24 cellular contexts compared by ENCODE assay signal in the genomic region with DNA sequence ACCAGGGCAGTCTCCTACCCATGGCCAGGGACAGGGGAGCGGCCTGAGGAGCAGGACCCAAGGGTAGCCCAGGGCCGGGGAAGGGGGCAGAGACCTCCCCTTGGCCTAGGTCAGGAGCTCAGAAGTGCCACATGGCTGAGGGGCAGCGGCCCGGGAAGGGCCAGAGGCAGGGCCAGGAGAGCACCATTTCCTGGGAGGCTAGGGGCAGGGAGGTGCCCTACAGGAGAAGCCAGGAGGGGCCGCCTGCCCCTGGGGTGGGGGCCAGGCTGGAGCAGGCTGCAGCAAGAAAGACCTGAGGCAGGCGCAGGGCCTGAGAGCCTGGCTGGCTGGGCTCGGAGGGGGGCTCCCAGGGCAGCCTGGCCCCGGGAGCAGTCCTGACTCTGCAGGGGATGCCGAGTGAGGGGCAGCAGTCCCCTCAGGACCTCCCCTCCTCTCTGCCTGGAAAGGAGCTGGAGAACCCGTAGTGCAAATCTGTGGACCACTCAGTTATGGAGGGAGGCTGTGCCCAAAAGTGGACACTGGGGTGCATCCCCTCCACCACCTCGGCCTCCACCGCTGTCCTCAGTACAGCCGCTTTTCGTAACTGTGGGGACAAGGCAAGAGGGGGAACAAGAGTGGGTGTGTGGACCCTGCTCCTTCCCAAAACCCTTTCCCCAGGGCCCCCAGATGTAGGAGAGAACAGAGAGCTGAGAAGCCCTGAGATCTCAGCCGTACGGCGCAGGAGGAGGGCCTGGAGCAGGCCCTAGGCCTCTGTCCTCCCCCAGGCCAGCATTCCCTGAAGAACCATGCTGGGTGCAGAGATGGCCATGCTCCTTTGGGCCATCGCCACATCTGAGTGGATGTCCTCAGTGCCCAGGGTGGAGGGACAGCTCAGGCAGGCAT. TPM values are rescaled to one million over a fixed set of nuclear protein-coding genes. Genes with fewer than 3 reads are reported as not detected.
DNase-seq lines count a peak whose midpoint lies in the region; ATAC-seq, FAIRE-seq and TF ChIP-seq lines count a peak whose summit lies in the region.
"Had no signal": no experiment of that assay in that cellular context is flagged by ENCODE, and none has a peak within 500 bp of the region (broad histone marks: within the 10 kb centered on the region; RNA-seq: fewer than 3 reads in every experiment).

No MANE protein-coding gene starts in this region.

- no peak overlapping the region for H2BK20ac ChIP-seq in IMR-90 (ENCODE audit: low read depth, low read length)

- peaks cover 9% of the 10 kb centered on the region; the same call in 1 of the 2 replicates for H4K20me1 ChIP-seq in IMR-90 (ENCODE audit: insufficient read depth, low read length)

- H3K23ac ChIP-seq in IMR-90 (ENCODE audit: low read depth, low read length), result no peak overlapping the region
- peak overlapping the region; percentile 39 for H3K23ac ChIP-seq in neuronal stem cell (ENCODE audit: low read depth, low read length, poor library complexity)

- no peak overlapping the region for H3K4me2 ChIP-seq in IMR-90 (ENCODE audit: low read depth, low read length)
- no peak overlapping the region for H3K4me2 ChIP-seq in neuronal stem cell (ENCODE audit: insufficient read depth, low read length, poor library complexity, severe bottlenecking)
- H3K4me2 ChIP-seq: GM23338 had no signal

- H2AK5ac ChIP-seq in IMR-90 (ENCODE audit: low read depth, low read length) (no peak overlapping the region), neuronal stem cell (ENCODE audit: low read depth, low read length) (no peak overlapping the region)

- no peak overlapping the region for H4K91ac ChIP-seq in IMR-90 (ENCODE audit: insufficient read depth, low read depth, low read length)
- H4K91ac ChIP-seq in neuronal stem cell (ENCODE audit: low read depth, low read length, poor library complexity), result no peak overlapping the region

- H2BK15ac ChIP-seq in IMR-90 (ENCODE audit: low read depth, low read length) (no peak overlapping the region), neuronal stem cell (ENCODE audit: low read length) (no peak overlapping the region)

- H3K9me3 ChIP-seq in IMR-90 (ENCODE audit: control insufficient read depth, insufficient read depth, low read length) (no peaks in the 10 kb centered on the region), neuronal stem cell (replicated peaks in 1 of 2; ENCODE audit: control insufficient read depth in 2 of 2, insufficient read depth in 1 of 2, low read depth in 1 of 2, low read length in 2 of 2) (no peaks in the 10 kb centered on the region)
- H3K9me3 ChIP-seq: BE2C had no signal

- no peak overlapping the region for H2BK5ac ChIP-seq in IMR-90 (ENCODE audit: low read depth, low read length, poor library complexity, severe bottlenecking)
- H2BK5ac ChIP-seq in neuronal stem cell (ENCODE audit: low read length), result no peak overlapping the region

- H3K4me1 ChIP-seq in IMR-90 (ENCODE audit: control insufficient read depth, insufficient read depth, low read length) (no peaks in the 10 kb centered on the region), neuronal stem cell (ENCODE audit: control insufficient read depth in 2 of 2, insufficient read depth in 1 of 2, low read depth in 1 of 2, low read length in 2 of 2) (peaks cover 19 to 24% of the 10 kb centered on the region in 2 donors)

- H3K4ac ChIP-seq in IMR-90 (ENCODE audit: low read depth, low read length), result no peak overlapping the region
- no peak overlapping the region for H3K4ac ChIP-seq in neuronal stem cell (ENCODE audit: low read length)

- dilution Hi-C loops in IMR-90 (cut with HindIII; ENCODE audit: low sequenced_read_pairs, unreplicated experiment), result no loop called here

- H3K27ac ChIP-seq in IMR-90 (ENCODE audit: insufficient read depth, low read length) (no peak overlapping the region), neuronal stem cell (replicated peaks; ENCODE audit: low read length) (no peak overlapping the region)

- H2AK9ac ChIP-seq in IMR-90 (replicated peaks; ENCODE audit: low read depth, low read length, poor library complexity), result no peak overlapping the region

- CTCF ChIA-PET in IMR-90 (lab: Yijun Ruan, JAX), result interaction anchor here (0.8 to 2.5 kb wide), 3 partner anchors 34 to 45 kb away, joined by 3 to 12 read pairs (median 4); no protein-coding TSS in a partner anchor

- H3K9ac ChIP-seq in IMR-90 (ENCODE audit: low read depth, low read length), result no peak overlapping the region
- peak overlapping the region; percentile 35 for H3K9ac ChIP-seq in neuronal stem cell (ENCODE audit: low read depth, low read length, poor library complexity)

- H3K4me3 ChIP-seq in IMR-90 (ENCODE audit: insufficient read depth, low read depth, low read length), result no peak overlapping the region
- no peak overlapping the region for H3K4me3 ChIP-seq in bronchial epithelial cell (ENCODE audit: low read depth, low read length)
- H3K4me3 ChIP-seq in neuronal stem cell (ENCODE audit: low read length in 2 of 2), result no peak overlapping the region
- H3K4me3 ChIP-seq: GM12878, GM23338 had no signal

- no peak overlapping the region for H4K8ac ChIP-seq in IMR-90 (ENCODE audit: low read depth in 2 of 2, low read length in 2 of 2)
- no peak overlapping the region for H4K8ac ChIP-seq in neuronal stem cell (ENCODE audit: low read depth, low read length)

- POLR2A ChIA-PET in IMR-90 (lab: Charles Lee; ENCODE audit: unreplicated experiment), result no interaction called here

- BruUV-seq in IMR-90 (replicated peaks; lab: Mats Ljungman, UMichigan), result TSS peak; percentile 62

- H4K5ac ChIP-seq in IMR-90 (ENCODE audit: low read depth, low read length), result no peak overlapping the region

- H3K27me3 ChIP-seq in IMR-90 (ENCODE audit: control insufficient read depth, insufficient read depth, low read length) (peaks cover 15% of the 10 kb centered on the region), bronchial epithelial cell (ENCODE audit: control insufficient read depth, insufficient read depth, low read length) (peaks cover 2% of the 10 kb centered on the region), neuronal stem cell (ENCODE audit: control insufficient read depth in 3 of 3, insufficient read depth in 3 of 3, low read depth in 1 of 3, low read length in 3 of 3) (peaks cover 0 to 4% (median 0%) of the 10 kb centered on the region in 3 experiments)
- H3K27me3 ChIP-seq: BE2C had no signal

- TF ChIP-seq RAD21 in IMR-90 (IDR thresholded peaks at IDR 0.05; ENCODE audit: low read length), result no peak

- 96% methylated on average over 7 of the region's 18 CpGs; no CpG with 5 or more reads in 1 of the 2 experiments for WGBS in IMR-90 (ENCODE audit: extremely low coverage in 2 of 2, insufficient read length in 1 of 2), 2 experiments
- WGBS in neuronal stem cell (ENCODE audit: extremely low coverage in 2 of 2, insufficient read length in 2 of 2, insufficient replicate concordance in 1 of 2), 2 donors, result no CpG with 5 or more reads among the region's 18 CpGs

- TF ChIP-seq CTCF in IMR-90 (conservative IDR thresholded peaks at IDR 0.05; ENCODE audit: low read depth, low read length) (no peak), bronchial epithelial cell (IDR thresholded peaks at IDR 0.05; ENCODE audit: insufficient read depth, low read length, severe bottlenecking) (no peak)

- no peak overlapping the region for H3K56ac ChIP-seq in IMR-90 (ENCODE audit: extremely low read depth, insufficient read depth, low read length)

- H3K79me1 ChIP-seq in IMR-90 (ENCODE audit: low read depth in 1 of 2, low read length in 2 of 2) (0 out of 4 replicates have a peak, but pooled peaks cover 0 to 2% of the 10 kb centered on the region in 2 experiments), neuronal stem cell (ENCODE audit: low read depth, low read length) (peaks cover 2% of the 10 kb centered on the region)

- no peak for TF ChIP-seq POLR2A in IMR-90 (IDR thresholded peaks at IDR 0.05; ENCODE audit: low read depth, low read length)

- H2BK120ac ChIP-seq in IMR-90 (ENCODE audit: low read depth, low read length) (no peak overlapping the region), neuronal stem cell (ENCODE audit: low read depth, low read length) (no peak overlapping the region)

- H3K18ac ChIP-seq in IMR-90 (ENCODE audit: low read depth, low read length) (no peak overlapping the region), neuronal stem cell (ENCODE audit: low read length) (no peak overlapping the region)

- H2BK12ac ChIP-seq in neuronal stem cell (ENCODE audit: low read length), result no peak overlapping the region

- intact Hi-C loops in IMR-90 (cut with micrococcal nuclease), result no loop called here

- no peaks in the 10 kb centered on the region for H3K9me1 ChIP-seq in IMR-90 (ENCODE audit: insufficient read depth, low read length)

- no peak for DNase-seq in IMR-90
- no peak for DNase-seq in bronchial epithelial cell (ENCODE audit: low read depth)
- no peak for DNase-seq in neuronal stem cell (ENCODE audit: low spot score)
- DNase-seq in iPS-NIHi11 (ENCODE audit: low spot score), result no peak
- DNase-seq: ACHN; BE2C; C1 segment of cervical spinal cord; CD4-positive, CD25-positive, alpha-beta regulatory T cell; CD8-positive, alpha-beta memory T cell; COR-L47; DMS 273 treated with DMSO at 0.1 percent for 48 hours; DMS53; DND-41; EL; HCEC 1CT; HFFc6 had no signal

- peak; percentile 32 for FAIRE-seq in bronchial epithelial cell (lab: Jason Lieb, UNC)
- FAIRE-seq: A204.1, GM12878, GM19239, H54, HTR-8/SVneo had no signal

- in situ Hi-C loops in IMR-90 (cut with MboI; ENCODE audit: low sequenced_read_pairs), result no loop called here

- peaks cover 44% of the 10 kb centered on the region for H3K36me3 ChIP-seq in IMR-90 (ENCODE audit: control insufficient read depth, insufficient read depth, low read length)
- H3K36me3 ChIP-seq in bronchial epithelial cell (ENCODE audit: control insufficient read depth, insufficient read depth, low read length), result peaks cover 32% of the 10 kb centered on the region
- peaks cover 16 to 29% of the 10 kb centered on the region in 2 donors for H3K36me3 ChIP-seq in neuronal stem cell (replicated peaks in 1 of 2; ENCODE audit: control insufficient read depth in 2 of 2, insufficient read depth in 2 of 2, low read length in 2 of 2)

- H3K14ac ChIP-seq in IMR-90 (replicated peaks; ENCODE audit: low read depth, low read length), result no peak overlapping the region
- no peak overlapping the region for H3K14ac ChIP-seq in neuronal stem cell (ENCODE audit: low read length)

- no peak for ATAC-seq in IMR-90 (ENCODE audit: low read depth)
- ATAC-seq in GM21723 (IDR thresholded peaks at IDR 0.05; ENCODE audit: unreplicated experiment), result no peak
- no peak for ATAC-seq in GM19397 (IDR thresholded peaks at IDR 0.05; ENCODE audit: unreplicated experiment)
- ATAC-seq: GM12878, GM23338 had no signal

- H2AFZ ChIP-seq in IMR-90 (replicated peaks; ENCODE audit: low read length, poor library complexity) (no peak overlapping the region), neuronal stem cell (ENCODE audit: low read length) (no peak overlapping the region)
- H2AFZ ChIP-seq: GM23338 had no signal

RNA-seq across cellular contexts. Expression of a gene that starts 17.1 kb away (rescaled TPM):
- total RNA-seq in IMR-90 (2012; rRNA removed), result 45.3 and 49.5 TPM in 2 replicates
- 69.3 and 72.0 TPM in 2 replicates for polyA plus RNA-seq in IMR-90 (2012; rRNA removed)
- polyA plus RNA-seq in IMR-90 (2012; cell fraction: cytosol; rRNA removed), result 76.2 and 79.9 TPM in 2 replicates
- polyA plus RNA-seq in IMR-90 (2012; cell fraction: nucleus; rRNA removed; ENCODE audit: low replicate concordance), result 87.3 and 216 TPM in 2 replicates
- total RNA-seq in bronchial epithelial cell, result 47.9 and 53.4 TPM in 2 replicates
- polyA plus RNA-seq in neuronal stem cell (2013, experiment 1 of 2), result 39.6 TPM
- 38.1 TPM for polyA plus RNA-seq in neuronal stem cell (2013, experiment 2 of 2)

RNA-seq across cellular contexts. Expression of a gene that starts 31.2 kb away (rescaled TPM):
- not detected in 2 replicates for total RNA-seq in IMR-90 (2012; rRNA removed)
- not detected in 2 replicates for polyA plus RNA-seq in IMR-90 (2012; rRNA removed)
- polyA plus RNA-seq in IMR-90 (2012; cell fraction: cytosol; rRNA removed), result 0.03 TPM in 1 of 2 replicates, not detected in the other
- 0.03 and 0.08 TPM in 2 replicates for polyA plus RNA-seq in IMR-90 (2012; cell fraction: nucleus; rRNA removed; ENCODE audit: low replicate concordance)
- total RNA-seq in bronchial epithelial cell, result under 0.01 and 0.13 TPM in 2 replicates
- 1.2 TPM for polyA plus RNA-seq in neuronal stem cell (2013, experiment 1 of 2)
- polyA plus RNA-seq in neuronal stem cell (2013, experiment 2 of 2), result 1.4 TPM
- total RNA-seq: GM12878, HFFc6 had no signal
- polyA plus RNA-seq: GM12878 had no signal

RNA-seq across cellular contexts. Expression of a gene that starts 49.0 kb away (rescaled TPM):
- 12.4 and 18.6 TPM in 2 replicates for total RNA-seq in IMR-90 (2012; rRNA removed)
- 18.6 and 20.4 TPM in 2 replicates for polyA plus RNA-seq in IMR-90 (2012; rRNA removed)
- 4.5 and 11.5 TPM in 2 replicates for polyA plus RNA-seq in IMR-90 (2012; cell fraction: cytosol; rRNA removed)
- 13.8 and 59.8 TPM in 2 replicates for polyA plus RNA-seq in IMR-90 (2012; cell fraction: nucleus; rRNA removed; ENCODE audit: low replicate concordance)
- total RNA-seq in bronchial epithelial cell, result 17.1 and 18.1 TPM in 2 replicates
- polyA plus RNA-seq in neuronal stem cell (2013, experiment 1 of 2), result 28.9 TPM
- polyA plus RNA-seq in neuronal stem cell (2013, experiment 2 of 2), result 28.7 TPM
